ENCODE assay signal across 1 cellular context in the genomic region with DNA sequence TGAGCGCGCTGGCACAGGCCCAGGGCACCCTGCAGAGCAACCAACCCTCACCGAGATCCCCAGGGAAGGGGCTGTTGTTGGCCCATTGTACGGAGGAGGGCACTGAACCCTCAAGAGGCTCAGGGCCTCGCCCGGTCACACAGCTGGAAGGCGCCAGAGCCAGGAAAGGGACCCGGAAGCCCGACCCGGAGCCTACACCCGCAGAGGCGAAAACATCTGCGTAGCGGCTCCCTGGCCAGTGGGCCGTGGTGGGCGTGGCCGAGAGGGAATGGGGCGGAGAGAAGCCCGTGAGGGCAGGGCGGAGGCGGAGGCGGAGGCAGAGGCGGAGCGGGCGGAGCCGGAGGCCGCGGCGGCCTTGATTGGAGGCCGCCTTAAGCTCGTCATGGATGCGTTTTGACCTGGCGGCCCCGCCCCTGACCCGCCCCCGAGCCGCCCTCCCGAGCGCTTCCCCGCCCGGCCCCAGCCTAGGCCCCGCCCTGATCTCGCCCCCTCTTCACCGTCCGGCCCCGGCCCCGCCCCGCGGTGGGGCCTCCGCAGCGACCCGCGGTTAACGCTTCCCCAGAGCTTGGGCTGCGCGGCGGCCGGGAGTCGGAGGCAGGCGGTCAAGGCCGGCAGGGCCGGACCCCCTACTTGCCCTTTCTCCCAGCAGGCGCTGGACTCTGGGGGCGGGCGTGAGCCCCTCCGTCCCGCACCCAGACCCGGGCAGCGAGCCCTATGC.
TF ChIP-seq lines count a peak whose summit lies in the region.

No MANE protein-coding gene starts in this region.

TF ChIP-seq in K562, 482 proteins besides CTCF, POLR2A, EP300 and RAD21 (continued from another document):
- TF ChIP-seq, protein P1, sequence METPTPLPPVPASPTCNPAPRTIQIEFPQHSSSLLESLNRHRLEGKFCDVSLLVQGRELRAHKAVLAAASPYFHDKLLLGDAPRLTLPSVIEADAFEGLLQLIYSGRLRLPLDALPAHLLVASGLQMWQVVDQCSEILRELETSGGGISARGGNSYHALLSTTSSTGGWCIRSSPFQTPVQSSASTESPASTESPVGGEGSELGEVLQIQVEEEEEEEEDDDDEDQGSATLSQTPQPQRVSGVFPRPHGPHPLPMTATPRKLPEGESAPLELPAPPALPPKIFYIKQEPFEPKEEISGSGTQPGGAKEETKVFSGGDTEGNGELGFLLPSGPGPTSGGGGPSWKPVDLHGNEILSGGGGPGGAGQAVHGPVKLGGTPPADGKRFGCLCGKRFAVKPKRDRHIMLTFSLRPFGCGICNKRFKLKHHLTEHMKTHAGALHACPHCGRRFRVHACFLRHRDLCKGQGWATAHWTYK (CRISPR knock-in tag; IDR thresholded peaks at IDR 0.05) = peak; percentile 88; the same call in 1 of the 2 replicates
- TF ChIP-seq TAF7 (tag; IDR thresholded peaks at IDR 0.05) = 0 out of 2 replicates have a peak, but pooled peaks have one; percentile 52
- no peak for TF ChIP-seq IRF2 (CRISPR knock-in tag; IDR thresholded peaks at IDR 0.05)
- TF ChIP-seq, protein P2, sequence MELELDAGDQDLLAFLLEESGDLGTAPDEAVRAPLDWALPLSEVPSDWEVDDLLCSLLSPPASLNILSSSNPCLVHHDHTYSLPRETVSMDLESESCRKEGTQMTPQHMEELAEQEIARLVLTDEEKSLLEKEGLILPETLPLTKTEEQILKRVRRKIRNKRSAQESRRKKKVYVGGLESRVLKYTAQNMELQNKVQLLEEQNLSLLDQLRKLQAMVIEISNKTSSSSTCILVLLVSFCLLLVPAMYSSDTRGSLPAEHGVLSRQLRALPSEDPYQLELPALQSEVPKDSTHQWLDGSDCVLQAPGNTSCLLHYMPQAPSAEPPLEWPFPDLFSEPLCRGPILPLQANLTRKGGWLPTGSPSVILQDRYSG (tag; conservative IDR thresholded peaks at IDR 0.05; ENCODE audit: low read depth) = no peak
- TF ChIP-seq CBX8 (IDR thresholded peaks at IDR 0.05; ENCODE audit: borderline replicate concordance, extremely low read depth, low read depth, low read length, poor library complexity, severe bottlenecking) = no peak
- TF ChIP-seq, protein P3, sequence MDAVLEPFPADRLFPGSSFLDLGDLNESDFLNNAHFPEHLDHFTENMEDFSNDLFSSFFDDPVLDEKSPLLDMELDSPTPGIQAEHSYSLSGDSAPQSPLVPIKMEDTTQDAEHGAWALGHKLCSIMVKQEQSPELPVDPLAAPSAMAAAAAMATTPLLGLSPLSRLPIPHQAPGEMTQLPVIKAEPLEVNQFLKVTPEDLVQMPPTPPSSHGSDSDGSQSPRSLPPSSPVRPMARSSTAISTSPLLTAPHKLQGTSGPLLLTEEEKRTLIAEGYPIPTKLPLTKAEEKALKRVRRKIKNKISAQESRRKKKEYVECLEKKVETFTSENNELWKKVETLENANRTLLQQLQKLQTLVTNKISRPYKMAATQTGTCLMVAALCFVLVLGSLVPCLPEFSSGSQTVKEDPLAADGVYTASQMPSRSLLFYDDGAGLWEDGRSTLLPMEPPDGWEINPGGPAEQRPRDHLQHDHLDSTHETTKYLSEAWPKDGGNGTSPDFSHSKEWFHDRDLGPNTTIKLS (IDR thresholded peaks at IDR 0.05; ENCODE audit: borderline replicate concordance, low read depth) = no peak
